In the genomic region with DNA sequence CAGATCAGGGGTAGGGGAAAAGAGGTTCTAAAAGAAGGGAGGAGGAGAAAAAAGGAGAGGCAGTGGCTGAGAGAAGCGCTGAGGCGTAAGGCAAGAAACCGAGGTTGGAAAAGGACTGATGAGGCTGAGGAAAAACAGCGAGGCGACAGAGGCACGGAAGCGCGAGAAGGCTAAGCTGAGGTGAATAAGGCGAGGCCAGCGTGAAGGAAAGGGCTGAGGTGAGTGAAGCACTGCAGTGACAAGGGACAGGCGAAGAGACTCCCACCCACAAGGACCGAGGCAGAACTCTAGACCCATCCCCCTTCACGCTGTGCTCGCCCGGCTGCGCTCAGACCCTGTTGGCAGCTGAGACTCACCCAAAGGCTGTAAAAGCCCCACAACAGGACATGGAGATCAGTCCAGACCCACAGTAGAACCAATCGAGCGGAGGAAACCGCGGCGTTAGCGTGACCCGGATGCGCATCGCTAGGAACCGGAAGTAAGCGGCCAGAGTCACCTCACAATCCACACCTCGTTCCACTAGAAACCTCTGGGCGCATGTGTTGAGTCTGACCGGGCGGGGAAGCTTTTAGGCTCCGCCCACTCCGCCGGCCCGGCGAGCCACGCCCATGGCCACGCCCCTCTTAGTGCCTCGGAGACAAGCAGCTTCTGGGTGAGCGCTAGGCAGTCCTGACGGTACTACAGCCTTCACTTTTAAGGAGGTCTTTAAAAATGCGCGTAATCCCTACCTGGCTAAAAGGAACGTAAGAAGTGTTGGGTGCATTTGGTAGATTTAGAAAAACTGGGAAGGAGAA, we compare ENCODE assay signal across 1 cellular context.
TF ChIP-seq lines count a peak whose summit lies in the region.

A gene with protein sequence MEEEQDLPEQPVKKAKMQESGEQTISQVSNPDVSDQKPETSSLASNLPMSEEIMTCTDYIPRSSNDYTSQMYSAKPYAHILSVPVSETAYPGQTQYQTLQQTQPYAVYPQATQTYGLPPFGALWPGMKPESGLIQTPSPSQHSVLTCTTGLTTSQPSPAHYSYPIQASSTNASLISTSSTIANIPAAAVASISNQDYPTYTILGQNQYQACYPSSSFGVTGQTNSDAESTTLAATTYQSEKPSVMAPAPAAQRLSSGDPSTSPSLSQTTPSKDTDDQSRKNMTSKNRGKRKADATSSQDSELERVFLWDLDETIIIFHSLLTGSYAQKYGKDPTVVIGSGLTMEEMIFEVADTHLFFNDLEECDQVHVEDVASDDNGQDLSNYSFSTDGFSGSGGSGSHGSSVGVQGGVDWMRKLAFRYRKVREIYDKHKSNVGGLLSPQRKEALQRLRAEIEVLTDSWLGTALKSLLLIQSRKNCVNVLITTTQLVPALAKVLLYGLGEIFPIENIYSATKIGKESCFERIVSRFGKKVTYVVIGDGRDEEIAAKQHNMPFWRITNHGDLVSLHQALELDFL (minus strand): TSS at position 443 of the 794 bp plus-strand sequence. CDS start 30,584 bp downstream, outside the sequence.

TF ChIP-seq in HepG2, 621 proteins besides CTCF, POLR2A, EP300 and RAD21 (continued from another document and continues in another):
- TF ChIP-seq, protein P1, sequence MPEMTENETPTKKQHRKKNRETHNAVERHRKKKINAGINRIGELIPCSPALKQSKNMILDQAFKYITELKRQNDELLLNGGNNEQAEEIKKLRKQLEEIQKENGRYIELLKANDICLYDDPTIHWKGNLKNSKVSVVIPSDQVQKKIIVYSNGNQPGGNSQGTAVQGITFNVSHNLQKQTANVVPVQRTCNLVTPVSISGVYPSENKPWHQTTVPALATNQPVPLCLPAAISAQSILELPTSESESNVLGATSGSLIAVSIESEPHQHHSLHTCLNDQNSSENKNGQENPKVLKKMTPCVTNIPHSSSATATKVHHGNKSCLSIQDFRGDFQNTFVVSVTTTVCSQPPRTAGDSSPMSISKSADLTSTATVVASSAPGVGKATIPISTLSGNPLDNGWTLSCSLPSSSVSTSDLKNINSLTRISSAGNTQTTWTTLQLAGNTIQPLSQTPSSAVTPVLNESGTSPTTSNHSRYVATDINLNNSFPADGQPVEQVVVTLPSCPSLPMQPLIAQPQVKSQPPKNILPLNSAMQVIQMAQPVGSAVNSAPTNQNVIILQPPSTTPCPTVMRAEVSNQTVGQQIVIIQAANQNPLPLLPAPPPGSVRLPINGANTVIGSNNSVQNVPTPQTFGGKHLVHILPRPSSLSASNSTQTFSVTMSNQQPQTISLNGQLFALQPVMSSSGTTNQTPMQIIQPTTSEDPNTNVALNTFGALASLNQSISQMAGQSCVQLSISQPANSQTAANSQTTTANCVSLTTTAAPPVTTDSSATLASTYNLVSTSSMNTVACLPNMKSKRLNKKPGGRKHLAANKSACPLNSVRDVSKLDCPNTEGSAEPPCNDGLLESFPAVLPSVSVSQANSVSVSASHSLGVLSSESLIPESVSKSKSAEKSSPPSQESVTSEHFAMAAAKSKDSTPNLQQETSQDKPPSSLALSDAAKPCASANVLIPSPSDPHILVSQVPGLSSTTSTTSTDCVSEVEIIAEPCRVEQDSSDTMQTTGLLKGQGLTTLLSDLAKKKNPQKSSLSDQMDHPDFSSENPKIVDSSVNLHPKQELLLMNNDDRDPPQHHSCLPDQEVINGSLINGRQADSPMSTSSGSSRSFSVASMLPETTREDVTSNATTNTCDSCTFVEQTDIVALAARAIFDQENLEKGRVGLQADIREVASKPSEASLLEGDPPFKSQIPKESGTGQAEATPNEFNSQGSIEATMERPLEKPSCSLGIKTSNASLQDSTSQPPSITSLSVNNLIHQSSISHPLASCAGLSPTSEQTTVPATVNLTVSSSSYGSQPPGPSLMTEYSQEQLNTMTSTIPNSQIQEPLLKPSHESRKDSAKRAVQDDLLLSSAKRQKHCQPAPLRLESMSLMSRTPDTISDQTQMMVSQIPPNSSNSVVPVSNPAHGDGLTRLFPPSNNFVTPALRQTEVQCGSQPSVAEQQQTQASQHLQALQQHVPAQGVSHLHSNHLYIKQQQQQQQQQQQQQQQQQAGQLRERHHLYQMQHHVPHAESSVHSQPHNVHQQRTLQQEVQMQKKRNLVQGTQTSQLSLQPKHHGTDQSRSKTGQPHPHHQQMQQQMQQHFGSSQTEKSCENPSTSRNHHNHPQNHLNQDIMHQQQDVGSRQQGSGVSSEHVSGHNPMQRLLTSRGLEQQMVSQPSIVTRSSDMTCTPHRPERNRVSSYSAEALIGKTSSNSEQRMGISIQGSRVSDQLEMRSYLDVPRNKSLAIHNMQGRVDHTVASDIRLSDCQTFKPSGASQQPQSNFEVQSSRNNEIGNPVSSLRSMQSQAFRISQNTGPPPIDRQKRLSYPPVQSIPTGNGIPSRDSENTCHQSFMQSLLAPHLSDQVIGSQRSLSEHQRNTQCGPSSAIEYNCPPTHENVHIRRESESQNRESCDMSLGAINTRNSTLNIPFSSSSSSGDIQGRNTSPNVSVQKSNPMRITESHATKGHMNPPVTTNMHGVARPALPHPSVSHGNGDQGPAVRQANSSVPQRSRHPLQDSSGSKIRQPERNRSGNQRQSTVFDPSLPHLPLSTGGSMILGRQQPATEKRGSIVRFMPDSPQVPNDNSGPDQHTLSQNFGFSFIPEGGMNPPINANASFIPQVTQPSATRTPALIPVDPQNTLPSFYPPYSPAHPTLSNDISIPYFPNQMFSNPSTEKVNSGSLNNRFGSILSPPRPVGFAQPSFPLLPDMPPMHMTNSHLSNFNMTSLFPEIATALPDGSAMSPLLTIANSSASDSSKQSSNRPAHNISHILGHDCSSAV (CRISPR knock-in tag; IDR thresholded peaks at IDR 0.05; ENCODE audit: borderline replicate concordance): no peak
- TF ChIP-seq, protein P2, sequence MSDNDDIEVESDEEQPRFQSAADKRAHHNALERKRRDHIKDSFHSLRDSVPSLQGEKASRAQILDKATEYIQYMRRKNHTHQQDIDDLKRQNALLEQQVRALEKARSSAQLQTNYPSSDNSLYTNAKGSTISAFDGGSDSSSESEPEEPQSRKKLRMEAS (IDR thresholded peaks at IDR 0.05): peak; percentile 75
- TF ChIP-seq ZNF317 (CRISPR knock-in tag; IDR thresholded peaks at IDR 0.05) (no peak), ELF1 (CRISPR knock-in tag; IDR thresholded peaks at IDR 0.05) (peak; percentile 83), PRMT3 (CRISPR knock-in tag; IDR thresholded peaks at IDR 0.05; ENCODE audit: borderline replicate concordance, low read depth) (no peak), NR2F2 (IDR thresholded peaks at IDR 0.05; ENCODE audit: borderline replicate concordance, low read depth) (no peak), MTA3 (CRISPR knock-in tag; IDR thresholded peaks at IDR 0.05) (no peak), ZNF841 (CRISPR knock-in tag; IDR thresholded peaks at IDR 0.05; ENCODE audit: borderline replicate concordance) (no peak), TGIF2 (CRISPR knock-in tag; IDR thresholded peaks at IDR 0.05) (no peak), ZFP36L2 (CRISPR knock-in tag; IDR thresholded peaks at IDR 0.05) (no peak), NR2F6 (IDR thresholded peaks at IDR 0.05) (no peak; the same call in 1 of the 2 replicates), NR2F6 (CRISPR knock-in tag; IDR thresholded peaks at IDR 0.05) (peak; percentile 58), AKAP8 (CRISPR knock-in tag; IDR thresholded peaks at IDR 0.05) (no peak), ZNF34 (CRISPR knock-in tag; IDR thresholded peaks at IDR 0.05; ENCODE audit: borderline replicate concordance) (0 out of 2 replicates have a peak, but pooled peaks have one; percentile 51), ELF3 (CRISPR knock-in tag; IDR thresholded peaks at IDR 0.05) (peak; percentile 70), THYN1 (CRISPR knock-in tag; IDR thresholded peaks at IDR 0.05; ENCODE audit: borderline replicate concordance, low read depth) (0 out of 2 replicates have a peak, but pooled peaks have one; percentile 28), PAX8 (CRISPR knock-in tag; IDR thresholded peaks at IDR 0.05; ENCODE audit: borderline replicate concordance) (no peak; the same call in 1 of the 2 replicates), HMG20A (CRISPR knock-in tag; IDR thresholded peaks at IDR 0.05; ENCODE audit: borderline replicate concordance) (no peak), NCOR1 (IDR thresholded peaks at IDR 0.05; ENCODE audit: borderline replicate concordance, low read length) (no peak), ZNF121 (CRISPR knock-in tag; IDR thresholded peaks at IDR 0.05) (no peak), SOX13 (IDR thresholded peaks at IDR 0.05) (no peak), SOX13 (CRISPR knock-in tag; conservative IDR thresholded peaks at IDR 0.05 in 1 of 2, IDR thresholded peaks at IDR 0.05 in 1 of 2) (0 out of 4 replicates have a peak, but pooled peaks of 1 of the 2 experiments have one; percentile 4), SRY (CRISPR knock-in tag; IDR thresholded peaks at IDR 0.05) (0 out of 2 replicates have a peak, but pooled peaks have one; percentile 30), ZSCAN25 (CRISPR knock-in tag; IDR thresholded peaks at IDR 0.05) (0 out of 2 replicates have a peak, but pooled peaks have one; percentile 55), SMARCE1 (IDR thresholded peaks at IDR 0.05; ENCODE audit: borderline replicate concordance) (no peak), ZNF552 (CRISPR knock-in tag; IDR thresholded peaks at IDR 0.05; ENCODE audit: borderline replicate concordance) (no peak), ZMAT3 (CRISPR knock-in tag; conservative IDR thresholded peaks at IDR 0.05) (no peak), ZNF883 (CRISPR knock-in tag; IDR thresholded peaks at IDR 0.05; ENCODE audit: not compliant biosample characterization) (no peak), NFKBIZ (CRISPR knock-in tag; IDR thresholded peaks at IDR 0.05) (0 out of 2 replicates have a peak, but pooled peaks have one; percentile 19), NRL (CRISPR knock-in tag; IDR thresholded peaks at IDR 0.05; ENCODE audit: borderline replicate concordance) (peak; percentile 62)
- TF ChIP-seq, protein P3, sequence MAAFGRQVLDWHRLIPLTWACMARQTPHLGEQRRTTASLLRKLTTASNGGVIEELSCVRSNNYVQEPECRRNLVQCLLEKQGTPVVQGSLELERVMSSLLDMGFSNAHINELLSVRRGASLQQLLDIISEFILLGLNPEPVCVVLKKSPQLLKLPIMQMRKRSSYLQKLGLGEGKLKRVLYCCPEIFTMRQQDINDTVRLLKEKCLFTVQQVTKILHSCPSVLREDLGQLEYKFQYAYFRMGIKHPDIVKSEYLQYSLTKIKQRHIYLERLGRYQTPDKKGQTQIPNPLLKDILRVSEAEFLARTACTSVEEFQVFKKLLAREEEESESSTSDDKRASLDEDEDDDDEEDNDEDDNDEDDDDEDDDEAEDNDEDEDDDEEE (CRISPR knock-in tag; IDR thresholded peaks at IDR 0.05): peak; percentile 67; the same call in 1 of the 2 replicates
- TF ChIP-seq, protein P4, sequence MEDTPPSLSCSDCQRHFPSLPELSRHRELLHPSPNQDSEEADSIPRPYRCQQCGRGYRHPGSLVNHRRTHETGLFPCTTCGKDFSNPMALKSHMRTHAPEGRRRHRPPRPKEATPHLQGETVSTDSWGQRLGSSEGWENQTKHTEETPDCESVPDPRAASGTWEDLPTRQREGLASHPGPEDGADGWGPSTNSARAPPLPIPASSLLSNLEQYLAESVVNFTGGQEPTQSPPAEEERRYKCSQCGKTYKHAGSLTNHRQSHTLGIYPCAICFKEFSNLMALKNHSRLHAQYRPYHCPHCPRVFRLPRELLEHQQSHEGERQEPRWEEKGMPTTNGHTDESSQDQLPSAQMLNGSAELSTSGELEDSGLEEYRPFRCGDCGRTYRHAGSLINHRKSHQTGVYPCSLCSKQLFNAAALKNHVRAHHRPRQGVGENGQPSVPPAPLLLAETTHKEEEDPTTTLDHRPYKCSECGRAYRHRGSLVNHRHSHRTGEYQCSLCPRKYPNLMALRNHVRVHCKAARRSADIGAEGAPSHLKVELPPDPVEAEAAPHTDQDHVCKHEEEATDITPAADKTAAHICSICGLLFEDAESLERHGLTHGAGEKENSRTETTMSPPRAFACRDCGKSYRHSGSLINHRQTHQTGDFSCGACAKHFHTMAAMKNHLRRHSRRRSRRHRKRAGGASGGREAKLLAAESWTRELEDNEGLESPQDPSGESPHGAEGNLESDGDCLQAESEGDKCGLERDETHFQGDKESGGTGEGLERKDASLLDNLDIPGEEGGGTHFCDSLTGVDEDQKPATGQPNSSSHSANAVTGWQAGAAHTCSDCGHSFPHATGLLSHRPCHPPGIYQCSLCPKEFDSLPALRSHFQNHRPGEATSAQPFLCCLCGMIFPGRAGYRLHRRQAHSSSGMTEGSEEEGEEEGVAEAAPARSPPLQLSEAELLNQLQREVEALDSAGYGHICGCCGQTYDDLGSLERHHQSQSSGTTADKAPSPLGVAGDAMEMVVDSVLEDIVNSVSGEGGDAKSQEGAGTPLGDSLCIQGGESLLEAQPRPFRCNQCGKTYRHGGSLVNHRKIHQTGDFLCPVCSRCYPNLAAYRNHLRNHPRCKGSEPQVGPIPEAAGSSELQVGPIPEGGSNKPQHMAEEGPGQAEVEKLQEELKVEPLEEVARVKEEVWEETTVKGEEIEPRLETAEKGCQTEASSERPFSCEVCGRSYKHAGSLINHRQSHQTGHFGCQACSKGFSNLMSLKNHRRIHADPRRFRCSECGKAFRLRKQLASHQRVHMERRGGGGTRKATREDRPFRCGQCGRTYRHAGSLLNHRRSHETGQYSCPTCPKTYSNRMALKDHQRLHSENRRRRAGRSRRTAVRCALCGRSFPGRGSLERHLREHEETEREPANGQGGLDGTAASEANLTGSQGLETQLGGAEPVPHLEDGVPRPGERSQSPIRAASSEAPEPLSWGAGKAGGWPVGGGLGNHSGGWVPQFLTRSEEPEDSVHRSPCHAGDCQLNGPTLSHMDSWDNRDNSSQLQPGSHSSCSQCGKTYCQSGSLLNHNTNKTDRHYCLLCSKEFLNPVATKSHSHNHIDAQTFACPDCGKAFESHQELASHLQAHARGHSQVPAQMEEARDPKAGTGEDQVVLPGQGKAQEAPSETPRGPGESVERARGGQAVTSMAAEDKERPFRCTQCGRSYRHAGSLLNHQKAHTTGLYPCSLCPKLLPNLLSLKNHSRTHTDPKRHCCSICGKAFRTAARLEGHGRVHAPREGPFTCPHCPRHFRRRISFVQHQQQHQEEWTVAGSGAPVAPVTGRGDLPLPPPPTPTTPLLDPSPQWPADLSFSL (CRISPR knock-in tag; IDR thresholded peaks at IDR 0.05): no peak
- TF ChIP-seq, protein P5, sequence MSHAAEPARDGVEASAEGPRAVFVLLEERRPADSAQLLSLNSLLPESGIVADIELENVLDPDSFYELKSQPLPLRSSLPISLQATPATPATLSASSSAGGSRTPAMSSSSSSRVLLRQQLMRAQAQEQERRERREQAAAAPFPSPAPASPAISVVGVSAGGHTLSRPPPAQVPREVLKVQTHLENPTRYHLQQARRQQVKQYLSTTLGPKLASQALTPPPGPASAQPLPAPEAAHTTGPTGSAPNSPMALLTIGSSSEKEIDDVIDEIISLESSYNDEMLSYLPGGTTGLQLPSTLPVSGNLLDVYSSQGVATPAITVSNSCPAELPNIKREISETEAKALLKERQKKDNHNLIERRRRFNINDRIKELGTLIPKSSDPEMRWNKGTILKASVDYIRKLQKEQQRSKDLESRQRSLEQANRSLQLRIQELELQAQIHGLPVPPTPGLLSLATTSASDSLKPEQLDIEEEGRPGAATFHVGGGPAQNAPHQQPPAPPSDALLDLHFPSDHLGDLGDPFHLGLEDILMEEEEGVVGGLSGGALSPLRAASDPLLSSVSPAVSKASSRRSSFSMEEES (CRISPR knock-in tag; IDR thresholded peaks at IDR 0.05): 0 out of 2 replicates have a peak, but pooled peaks have one; percentile 42
- TF ChIP-seq, protein P6, sequence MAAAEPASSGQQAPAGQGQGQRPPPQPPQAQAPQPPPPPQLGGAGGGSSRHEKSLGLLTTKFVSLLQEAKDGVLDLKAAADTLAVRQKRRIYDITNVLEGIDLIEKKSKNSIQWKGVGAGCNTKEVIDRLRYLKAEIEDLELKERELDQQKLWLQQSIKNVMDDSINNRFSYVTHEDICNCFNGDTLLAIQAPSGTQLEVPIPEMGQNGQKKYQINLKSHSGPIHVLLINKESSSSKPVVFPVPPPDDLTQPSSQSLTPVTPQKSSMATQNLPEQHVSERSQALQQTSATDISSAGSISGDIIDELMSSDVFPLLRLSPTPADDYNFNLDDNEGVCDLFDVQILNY (CRISPR knock-in tag; conservative IDR thresholded peaks at IDR 0.05): no peak
